In genomic region chr3:114509756-114510155, GRCh38 we compare ENCODE assay signal across 18 cellular contexts.
DNase-seq lines count a peak whose midpoint lies in the region; ATAC-seq and TF ChIP-seq lines count a peak whose summit lies in the region.
"Had no signal": no experiment of that assay in that cellular context is flagged by ENCODE, and none has a peak within 500 bp of the region (broad histone marks: within the 10 kb centered on the region; RNA-seq: fewer than 3 reads in every experiment).

No MANE protein-coding gene starts in this region.

- H3K27ac Mint-ChIP-seq in endodermal cell, result peak overlapping the region; percentile 50
- H3K27ac Mint-ChIP-seq in T-helper 17 cell, result no peak overlapping the region
- H3K27ac Mint-ChIP-seq: CD4-positive, CD25-positive, alpha-beta regulatory T cell; CD8-positive, alpha-beta memory T cell; H9 had no signal

- in situ Hi-C loops in astrocyte of the spinal cord (cut with HindIII; ENCODE audit: low sequenced_read_pairs), result no loop called here

- H3K4me3 ChIP-seq in astrocyte of the spinal cord (ENCODE audit: low read depth, low read length) (no peak overlapping the region), endodermal cell (ENCODE audit: low read length) (no peak overlapping the region), psoas muscle (no peak overlapping the region)

- TF ChIP-seq CTCF in astrocyte of the spinal cord (IDR thresholded peaks at IDR 0.05; ENCODE audit: low read depth, low read length), result no peak
- no peak for TF ChIP-seq CTCF in endodermal cell (conservative IDR thresholded peaks at IDR 0.05)
- no peak for TF ChIP-seq CTCF in psoas muscle (IDR thresholded peaks at IDR 0.05)

- H3K4me3 Mint-ChIP-seq in endodermal cell, result no peak overlapping the region
- H3K4me3 Mint-ChIP-seq in T-helper 17 cell, result no peak overlapping the region
- H3K4me3 Mint-ChIP-seq: CD4-positive, CD25-positive, alpha-beta regulatory T cell; CD8-positive, alpha-beta memory T cell; H9 had no signal

- DNase-seq in astrocyte of the spinal cord (ENCODE audit: low read depth, low spot score) (peak; percentile 29), endodermal cell (no peak), psoas muscle (no peak), iPS-NIHi11 (ENCODE audit: low spot score) (no peak), cerebellar nuclear complex (lab: John Stamatoyannopoulos, UW) (no peak), T-helper 17 cell (no peak)
- DNase-seq: ACHN; BE2C; CD4-positive, CD25-positive, alpha-beta regulatory T cell; CD8-positive, alpha-beta memory T cell; COR-L47; DMS 273 treated with DMSO at 0.1 percent for 48 hours; DMS53; DND-41; EL; GOT3; H9 had no signal

- peaks cover 2% of the 10 kb centered on the region for H3K4me1 ChIP-seq in endodermal cell (ENCODE audit: control insufficient read depth, insufficient read depth, low read length)
- peaks cover 54% of the 10 kb centered on the region for H3K4me1 ChIP-seq in psoas muscle
- H3K4me1 ChIP-seq: BE2C had no signal

- H3K9ac ChIP-seq in endodermal cell (ENCODE audit: extremely low read depth, low read length, poor library complexity, severe bottlenecking), result no peak overlapping the region

- WGBS in endodermal cell (ENCODE audit: insufficient coverage in 1 of 2, insufficient read length in 1 of 2), 2 experiments, result 93 to 100% methylated on average over 2 to 5 of the region's 5 CpGs
- WGBS in psoas muscle, 3 donors, result 61 to 81% (median 63%) methylated on average over 5 of the region's 5 CpGs

- H3K4me1 Mint-ChIP-seq in endodermal cell, result peaks cover 15% of the 10 kb centered on the region
- peaks cover 3% of the 10 kb centered on the region for H3K4me1 Mint-ChIP-seq in T-helper 17 cell

- H3K36me3 Mint-ChIP-seq in endodermal cell (ENCODE audit: low read depth) (no peaks in the 10 kb centered on the region), T-helper 17 cell (ENCODE audit: low read depth) (no peaks in the 10 kb centered on the region)

- H3K27ac ChIP-seq in endodermal cell (ENCODE audit: low read depth, low read length) (no peak overlapping the region), psoas muscle (peak overlapping the region; percentile 51)

- no peaks in the 10 kb centered on the region for H3K9me3 Mint-ChIP-seq in endodermal cell
- H3K9me3 Mint-ChIP-seq: CD4-positive, CD25-positive, alpha-beta regulatory T cell; CD8-positive, alpha-beta memory T cell; H9 had no signal

- intact Hi-C loops in psoas muscle (cut with DNase I), result loop anchor here in 1 of 2 donors (10.0 kb wide), 1 partner anchor 115 kb away; no protein-coding TSS in a partner anchor

- ATAC-seq in psoas muscle (no peak), GM19324 (IDR thresholded peaks at IDR 0.05; ENCODE audit: low FRiP score, unreplicated experiment) (no peak), T-helper 17 cell (no peak)

- H3K27me3 Mint-ChIP-seq in endodermal cell (ENCODE audit: insufficient read depth), result no peaks in the 10 kb centered on the region
- H3K27me3 Mint-ChIP-seq in T-helper 17 cell, result no peaks in the 10 kb centered on the region

- H3K36me3 ChIP-seq in endodermal cell (ENCODE audit: control insufficient read depth, insufficient read depth, low read length), result no peaks in the 10 kb centered on the region
- H3K36me3 ChIP-seq in psoas muscle (ENCODE audit: insufficient read depth in 1 of 2, low read depth in 1 of 2), result no peaks in the 10 kb centered on the region
- H3K36me3 ChIP-seq: BE2C had no signal

- H3K27me3 ChIP-seq in endodermal cell (ENCODE audit: control insufficient read depth, insufficient read depth, low read length, poor library complexity, severe bottlenecking) (no peaks in the 10 kb centered on the region), psoas muscle (ENCODE audit: insufficient read depth in 3 of 3, low read length in 2 of 3) (no peaks in the 10 kb centered on the region)
- H3K27me3 ChIP-seq: BE2C had no signal

- H3K9me3 ChIP-seq in endodermal cell (ENCODE audit: control insufficient read depth, low read length), result no peaks in the 10 kb centered on the region
- H3K9me3 ChIP-seq in psoas muscle, result no peaks in the 10 kb centered on the region
- no peaks in the 10 kb centered on the region for H3K9me3 ChIP-seq in T-helper 17 cell (ENCODE audit: control insufficient read depth, low read length, poor library complexity, severe bottlenecking)
- H3K9me3 ChIP-seq: BE2C had no signal
